ENCODE assay signal across 12 cellular contexts in genomic region chr10:88987243-88987726, GRCh38. TPM values are rescaled to one million over a fixed set of nuclear protein-coding genes. Genes with fewer than 3 reads are reported as not detected.
DNase-seq lines count a peak whose midpoint lies in the region; FAIRE-seq and TF ChIP-seq lines count a peak whose summit lies in the region.
"Had no signal": no experiment of that assay in that cellular context is flagged by ENCODE, and none has a peak within 500 bp of the region (broad histone marks: within the 10 kb centered on the region; RNA-seq: fewer than 3 reads in every experiment).

No MANE protein-coding gene starts in this region.

- no peaks in the 10 kb centered on the region for H3K27me3 Mint-ChIP-seq in activated CD4-positive, alpha-beta T cell treated with anti-CD3 and anti-CD28 coated beads, Interleukin-2, amount 10 ng/mL, durations not matched to agents 7 days and 5 days
- H3K27me3 Mint-ChIP-seq in HFFc6 (ENCODE audit: insufficient read depth): no peaks in the 10 kb centered on the region; the same call in 1 of the 2 replicates
- H3K27me3 Mint-ChIP-seq in activated T-helper 1 cell treated with anti-CD3 and anti-CD28 coated beads, Interleukin-12 subunit alpha, Interleukin-12 subunit beta, Interleukin-2, Interleukin-4 antibody, amounts not matched to agents 30 ng/mL and 10 ng/mL and 1 ng/mL, durations not matched to agents 14 hours and 24 hours and 36 hours (ENCODE audit: insufficient read depth): no peaks in the 10 kb centered on the region
- H3K27me3 Mint-ChIP-seq: naive thymus-derived CD4-positive, alpha-beta T cell had no signal

- H3K27me3 ChIP-seq in sigmoid colon: no peaks in the 10 kb centered on the region
- H3K27me3 ChIP-seq: SJCRH30 had no signal

- no peak overlapping the region for H3K4me3 ChIP-seq in sigmoid colon
- H3K4me3 ChIP-seq: SJCRH30 had no signal

- TF ChIP-seq EP300 in sigmoid colon (IDR thresholded peaks at IDR 0.05): no peak

- intact Hi-C loops in activated T-helper 1 cell treated with anti-CD3 and anti-CD28 coated beads, Interleukin-12 subunit alpha, Interleukin-12 subunit beta, Interleukin-2, Interleukin-4 antibody, amounts not matched to agents 30 ng/mL and 10 ng/mL and 1 ng/mL, durations not matched to agents 14 hours and 24 hours and 36 hours (cut with micrococcal nuclease): loop anchor here (10.0 kb wide), 1 partner anchor 658 kb away; the partner anchor contains the start of gene PANK1
- intact Hi-C loops in sigmoid colon (cut with DNase I): no loop called here

- H3K36me3 ChIP-seq in sigmoid colon: no peaks in the 10 kb centered on the region
- H3K36me3 ChIP-seq: SJCRH30 had no signal

- no peak for TF ChIP-seq POLR2A in sigmoid colon (IDR thresholded peaks at IDR 0.05)

- no peaks in the 10 kb centered on the region for H3K9me3 ChIP-seq in sigmoid colon
- H3K9me3 ChIP-seq: SJCRH30 had no signal

- peak overlapping the region; percentile 65 for H3K27ac Mint-ChIP-seq in activated CD4-positive, alpha-beta T cell treated with anti-CD3 and anti-CD28 coated beads, Interleukin-2, amount 10 ng/mL, durations not matched to agents 7 days and 5 days
- 0 out of 2 replicates have a peak overlapping the region, but pooled peaks have one; percentile 17 for H3K27ac Mint-ChIP-seq in HFFc6
- H3K27ac Mint-ChIP-seq in activated T-helper 1 cell treated with anti-CD3 and anti-CD28 coated beads, Interleukin-12 subunit alpha, Interleukin-12 subunit beta, Interleukin-2, Interleukin-4 antibody, amounts not matched to agents 30 ng/mL and 10 ng/mL and 1 ng/mL, durations not matched to agents 14 hours and 24 hours and 36 hours: peak overlapping the region; percentile 66

- peaks cover 60% of the 10 kb centered on the region for H3K4me1 Mint-ChIP-seq in activated CD4-positive, alpha-beta T cell treated with anti-CD3 and anti-CD28 coated beads, Interleukin-2, amount 10 ng/mL, durations not matched to agents 7 days and 5 days
- peaks cover 65% of the 10 kb centered on the region for H3K4me1 Mint-ChIP-seq in HFFc6 (ENCODE audit: low read depth)
- H3K4me1 Mint-ChIP-seq in activated T-helper 1 cell treated with anti-CD3 and anti-CD28 coated beads, Interleukin-12 subunit alpha, Interleukin-12 subunit beta, Interleukin-2, Interleukin-4 antibody, amounts not matched to agents 30 ng/mL and 10 ng/mL and 1 ng/mL, durations not matched to agents 14 hours and 24 hours and 36 hours (ENCODE audit: low read depth): peaks cover 60% of the 10 kb centered on the region

- TF ChIP-seq CTCF in HFFc6 (IDR thresholded peaks at IDR 0.05) (peak; percentile 50), sigmoid colon (IDR thresholded peaks at IDR 0.05) (no peak), D721Med (IDR thresholded peaks at IDR 0.05; ENCODE audit: insufficient read depth, missing control alignments) (no peak)

- H3K27ac ChIP-seq in sigmoid colon: peak overlapping the region in 3 of 4 donors; percentile 31 to 98 (median 36)
- H3K27ac ChIP-seq: SJCRH30 had no signal

- FAIRE-seq in D721Med (lab: Jason Lieb, UNC): no peak

- CTCF ChIA-PET in activated CD4-positive, alpha-beta T cell treated with anti-CD3 and anti-CD28 coated beads, Interleukin-2, amount 10 ng/mL, durations not matched to agents 7 days and 5 days (lab: Charles Lee): interaction anchor here (0.9 to 1.3 kb wide), 5 partner anchors 9 to 176 kb away, joined by 3 to 5 read pairs (median 3); no protein-coding TSS in a partner anchor

- POLR2A ChIA-PET in activated CD4-positive, alpha-beta T cell treated with anti-CD3 and anti-CD28 coated beads, Interleukin-2, amount 10 ng/mL, durations not matched to agents 7 days and 5 days (lab: Charles Lee): interaction anchor here (0.6 to 0.9 kb wide), 4 partner anchors 8 to 835 kb away, joined by 3 to 6 read pairs (median 4); no protein-coding TSS in a partner anchor

- peaks cover 46% of the 10 kb centered on the region for H3K36me3 Mint-ChIP-seq in activated CD4-positive, alpha-beta T cell treated with anti-CD3 and anti-CD28 coated beads, Interleukin-2, amount 10 ng/mL, durations not matched to agents 7 days and 5 days (ENCODE audit: low read depth)
- H3K36me3 Mint-ChIP-seq in HFFc6 (ENCODE audit: low read depth): peaks cover 21% of the 10 kb centered on the region
- peaks cover 15% of the 10 kb centered on the region for H3K36me3 Mint-ChIP-seq in activated T-helper 1 cell treated with anti-CD3 and anti-CD28 coated beads, Interleukin-12 subunit alpha, Interleukin-12 subunit beta, Interleukin-2, Interleukin-4 antibody, amounts not matched to agents 30 ng/mL and 10 ng/mL and 1 ng/mL, durations not matched to agents 14 hours and 24 hours and 36 hours (ENCODE audit: low read depth)
- H3K36me3 Mint-ChIP-seq: brain had no signal

- H3K9me3 Mint-ChIP-seq in activated CD4-positive, alpha-beta T cell treated with anti-CD3 and anti-CD28 coated beads, Interleukin-2, amount 10 ng/mL, durations not matched to agents 7 days and 5 days: peaks cover 12% of the 10 kb centered on the region
- H3K9me3 Mint-ChIP-seq in HFFc6: no peaks in the 10 kb centered on the region
- H3K9me3 Mint-ChIP-seq in activated T-helper 1 cell treated with anti-CD3 and anti-CD28 coated beads, Interleukin-12 subunit alpha, Interleukin-12 subunit beta, Interleukin-2, Interleukin-4 antibody, amounts not matched to agents 30 ng/mL and 10 ng/mL and 1 ng/mL, durations not matched to agents 14 hours and 24 hours and 36 hours: peaks cover 10% of the 10 kb centered on the region
- H3K9me3 Mint-ChIP-seq: brain had no signal

- peak overlapping the region; percentile 33 for H3K4me3 Mint-ChIP-seq in activated CD4-positive, alpha-beta T cell treated with anti-CD3 and anti-CD28 coated beads, Interleukin-2, amount 10 ng/mL, durations not matched to agents 7 days and 5 days
- no peak overlapping the region for H3K4me3 Mint-ChIP-seq in HFFc6
- peak overlapping the region; percentile 51 for H3K4me3 Mint-ChIP-seq in activated T-helper 1 cell treated with anti-CD3 and anti-CD28 coated beads, Interleukin-12 subunit alpha, Interleukin-12 subunit beta, Interleukin-2, Interleukin-4 antibody, amounts not matched to agents 30 ng/mL and 10 ng/mL and 1 ng/mL, durations not matched to agents 14 hours and 24 hours and 36 hours

- DNase-seq in activated CD4-positive, alpha-beta T cell treated with anti-CD3 and anti-CD28 coated beads, Interleukin-2, amount 10 ng/mL, durations not matched to agents 7 days and 5 days: peak; percentile 68
- DNase-seq in activated CD4-positive, alpha-beta T cell treated with anti-CD3 and anti-CD28 coated beads, Interleukin-2, amount 50 U/mL, for 1 hour: no peak
- no peak for DNase-seq in HFFc6
- peak; percentile 35 for DNase-seq in activated T-helper 1 cell treated with anti-CD3 and anti-CD28 coated beads, Interleukin-12 subunit alpha, Interleukin-12 subunit beta, Interleukin-2, Interleukin-4 antibody, amounts not matched to agents 30 ng/mL and 10 ng/mL and 1 ng/mL, durations not matched to agents 14 hours and 24 hours and 36 hours (ENCODE audit: low spot score)
- no peak for DNase-seq in sigmoid colon
- DNase-seq in D721Med (ENCODE audit: insufficient read length, low spot score): no peak
- DNase-seq in HuH-7.5 (ENCODE audit: low spot score): no peak
- no peak for DNase-seq in COLO829 (ENCODE audit: low spot score)
- DNase-seq: GF-D8 had no signal

- peaks cover 0 to 68% (median 50%) of the 10 kb centered on the region in 4 donors for H3K4me1 ChIP-seq in sigmoid colon
- H3K4me1 ChIP-seq: SJCRH30 had no signal

RNA-seq across cellular contexts. Expression of gene FAS, which starts 3.3 kb away (rescaled TPM):
- 10 to 100 TPM; 62.3 to 65.1 TPM for total RNA-seq in activated CD4-positive, alpha-beta T cell treated with anti-CD3 and anti-CD28 coated beads, Interleukin-2, amount 10 ng/mL, durations not matched to agents 7 days and 5 days
- total RNA-seq in HFFc6 (2021; fragmentation: NEBNext Ultra II Directional; extraction: Animal tissue kit (Norgen Biotek cat#: 25700)): 10 to 100 TPM; 52.9 to 62.9 (median 57.5) TPM
- 36.4 and 38.6 TPM in 2 replicates for total RNA-seq in activated T-helper 1 cell treated with anti-CD3 and anti-CD28 coated beads, Interleukin-12 subunit alpha, Interleukin-12 subunit beta, Interleukin-2, Interleukin-4 antibody, amounts not matched to agents 30 ng/mL and 10 ng/mL and 1 ng/mL, durations not matched to agents 14 hours and 24 hours and 36 hours
- total RNA-seq in sigmoid colon: 10 to 100 TPM; 14.3 to 44.6 (median 22.1) TPM
- polyA plus RNA-seq in sigmoid colon: 10 to 100 TPM in 2 of 3 donors, 1 to 10 TPM in 1; 7.6 to 18.8 (median 11.4) TPM

RNA-seq across cellular contexts. Expression of gene ACTA2, which starts 34.7 kb away (rescaled TPM):
- 10 to 100 TPM; 10.7 to 10.8 TPM for total RNA-seq in activated CD4-positive, alpha-beta T cell treated with anti-CD3 and anti-CD28 coated beads, Interleukin-2, amount 10 ng/mL, durations not matched to agents 7 days and 5 days
- total RNA-seq in HFFc6 (2021; fragmentation: NEBNext Ultra II Directional; extraction: Animal tissue kit (Norgen Biotek cat#: 25700)): 100 to 1,000 TPM; 112 to 178 (median 164) TPM
- total RNA-seq in activated T-helper 1 cell treated with anti-CD3 and anti-CD28 coated beads, Interleukin-12 subunit alpha, Interleukin-12 subunit beta, Interleukin-2, Interleukin-4 antibody, amounts not matched to agents 30 ng/mL and 10 ng/mL and 1 ng/mL, durations not matched to agents 14 hours and 24 hours and 36 hours: 10.9 and 12.2 TPM in 2 replicates
- total RNA-seq in sigmoid colon: 1,000 to 10,000 TPM; 2,072 to 5,444 (median 3,070) TPM
- polyA plus RNA-seq in sigmoid colon: 100 to 1,000 TPM in 1 of 3 donors, 10 to 100 TPM in 2; 43.7 to 237 (median 78.1) TPM

Comparison
In these comparisons a context has a peak if more than half of its experiments do, and no peak if none do; other contexts are left out.
1. DNase-seq: peak in activated CD4-positive, alpha-beta T cell treated with anti-CD3 and anti-CD28 coated beads, Interleukin-2, amount 10 ng/mL, durations not matched to agents 7 days and 5 days (single experiment) and activated T-helper 1 cell treated with anti-CD3 and anti-CD28 coated beads, Interleukin-12 subunit alpha, Interleukin-12 subunit beta, Interleukin-2, Interleukin-4 antibody, amounts not matched to agents 30 ng/mL and 10 ng/mL and 1 ng/mL, durations not matched to agents 14 hours and 24 hours and 36 hours (single experiment); none in activated CD4-positive, alpha-beta T cell treated with anti-CD3 and anti-CD28 coated beads, Interleukin-2, amount 50 U/mL, for 1 hour (single experiment), HFFc6 (single experiment), sigmoid colon (single experiment), D721Med (single experiment), HuH-7.5 (single experiment) and COLO829 (single experiment).
2. RNA of gene ACTA2, which starts 34.7 kb away (total RNA-seq): 2,072 to 5,444 TPM in sigmoid colon; 112 to 178 TPM in HFFc6, 10.9 to 12.2 TPM in activated T-helper 1 cell treated with anti-CD3 and anti-CD28 coated beads, Interleukin-12 subunit alpha, Interleukin-12 subunit beta, Interleukin-2, Interleukin-4 antibody, amounts not matched to agents 30 ng/mL and 10 ng/mL and 1 ng/mL, durations not matched to agents 14 hours and 24 hours and 36 hours and 10.7 to 10.8 TPM in activated CD4-positive, alpha-beta T cell treated with anti-CD3 and anti-CD28 coated beads, Interleukin-2, amount 10 ng/mL, durations not matched to agents 7 days and 5 days; every median in the first group is over 10 times any median in the second.
3. Peak in every context shown above with its lines, with median percentiles within 50 percentile points of each other: H3K27ac Mint-ChIP-seq.